In genomic region chr2:49832555-49832954, GRCh38 we compare ENCODE assay signal across 23 cellular contexts.
A peak's percentile ranks its signal among the peaks of the same experiment; 100 is the strongest.
DNase-seq lines count a peak whose midpoint lies in the region; ATAC-seq and TF ChIP-seq lines count a peak whose summit lies in the region.
"Had no signal": no experiment of that assay in that cellular context is flagged by ENCODE, and none has a peak within 500 bp of the region (broad histone marks: within the 10 kb centered on the region; RNA-seq: fewer than 3 reads in every experiment).

No MANE protein-coding gene starts in this region.

- peaks cover 0 to 8% (median 0%) of the 10 kb centered on the region in 9 donors for H3K4me1 ChIP-seq in heart right ventricle
- H3K4me1 ChIP-seq: BE2C, SJSA1 had no signal

- H3K4me3 Mint-ChIP-seq in immature natural killer cell: peak overlapping the region in 1 of 5 donors; percentile 52
- no peak overlapping the region for H3K4me3 Mint-ChIP-seq in activated T-cell treated with anti-CD3 and anti-CD28 coated beads, Interleukin-2, amount 50 U/mL, for 4 hours
- H3K4me3 Mint-ChIP-seq: CD4-positive, CD25-positive, alpha-beta regulatory T cell; GM23338; H9 had no signal

- peak overlapping the region in 5 of 10 donors; percentile 36 to 64 (median 47) for H3K27ac ChIP-seq in heart right ventricle
- H3K27ac ChIP-seq: 22Rv1, SJSA1 had no signal

- intact Hi-C loops in Right ventricle myocardium inferior (cut with DNase I): no loop called here
- intact Hi-C loops in cardiac septum (cut with DNase I): loop anchor here (2.0 kb wide), 1 partner anchor 20 kb away; no protein-coding TSS in a partner anchor
- intact Hi-C loops in heart right ventricle (cut with DNase I): loop anchor here in 2 of 10 donors (1.0 to 2.0 kb wide), 2 partner anchors 19 to 20 kb away; no protein-coding TSS in a partner anchor

- in situ Hi-C loops in G401 (cut with HindIII; ENCODE audit: low sequenced_read_pairs): no loop called here

- H3K9me3 ChIP-seq in heart right ventricle: no peaks in the 10 kb centered on the region
- H3K9me3 ChIP-seq: BE2C had no signal

- H3K4me1 Mint-ChIP-seq in immature natural killer cell: peaks cover 3 to 31% of the 10 kb centered on the region in 2 donors
- H3K4me1 Mint-ChIP-seq in activated T-cell treated with anti-CD3 and anti-CD28 coated beads, Interleukin-2, amount 50 U/mL, for 4 hours (ENCODE audit: low read depth): no peaks in the 10 kb centered on the region
- H3K4me1 Mint-ChIP-seq: CD4-positive, CD25-positive, alpha-beta regulatory T cell had no signal

- H3K36me3 ChIP-seq in heart right ventricle: no peaks in the 10 kb centered on the region
- H3K36me3 ChIP-seq: BE2C, SJSA1 had no signal

- H3K36me3 Mint-ChIP-seq in immature natural killer cell: no peaks in the 10 kb centered on the region
- no peaks in the 10 kb centered on the region for H3K36me3 Mint-ChIP-seq in activated T-cell treated with anti-CD3 and anti-CD28 coated beads, Interleukin-2, amount 50 U/mL, for 4 hours (ENCODE audit: insufficient read depth)
- H3K36me3 Mint-ChIP-seq: CD4-positive, CD25-positive, alpha-beta regulatory T cell had no signal

- peak overlapping the region in 3 of 6 donors; percentile 39 to 75 (median 51) for H3K27ac Mint-ChIP-seq in immature natural killer cell
- H3K27ac Mint-ChIP-seq: CD4-positive, CD25-positive, alpha-beta regulatory T cell; GM23338 had no signal

- peaks cover 5 to 20% (median 6%) of the 10 kb centered on the region in 6 donors for H3K9me3 Mint-ChIP-seq in immature natural killer cell
- H3K9me3 Mint-ChIP-seq in activated T-cell treated with anti-CD3 and anti-CD28 coated beads, Interleukin-2, amount 50 U/mL, for 4 hours: peaks cover 5% of the 10 kb centered on the region
- H3K9me3 Mint-ChIP-seq: GM23338, H9 had no signal

- ATAC-seq in Right ventricle myocardium inferior: peak; percentile 95
- peak; percentile 75 to 96 (median 92) for ATAC-seq in heart right ventricle
- no peak for ATAC-seq in activated T-cell treated with anti-CD3 and anti-CD28 coated beads, Interleukin-2, amount 50 U/mL, for 4 hours
- ATAC-seq: GM23338, K562 had no signal

- no peak overlapping the region for H3K4me3 ChIP-seq in heart right ventricle
- H3K4me3 ChIP-seq: GM23338, K562, SJSA1 had no signal

- no peaks in the 10 kb centered on the region for H3K27me3 ChIP-seq in heart right ventricle
- H3K27me3 ChIP-seq: BE2C, SJSA1 had no signal

- DNase-seq in Right ventricle myocardium inferior (ENCODE audit: missing footprints): no peak
- DNase-seq in cardiac septum (ENCODE audit: low spot score): no peak
- peak in 1 of 2 donors; percentile 22 for DNase-seq in heart right ventricle
- peak; percentile 3 to 26 (median 24) for DNase-seq in immature natural killer cell
- no peak for DNase-seq in activated CD4-positive, alpha-beta T cell treated with anti-CD3 and anti-CD28 coated beads, Interleukin-2, amount 50 U/mL, for 48 hours
- DNase-seq in activated T-cell treated with anti-CD3 and anti-CD28 coated beads, Interleukin-2, amount 50 U/mL, for 4 hours: no peak
- no peak for DNase-seq in G401 (ENCODE audit: low spot score)
- no peak for DNase-seq in HK-2 (ENCODE audit: unreplicated experiment)
- DNase-seq: BE2C; CD4-positive, CD25-positive, alpha-beta regulatory T cell; DMS53; GF-D8; H9; Kasumi-1; NCI-H1092 treated with DMSO at 0.1 percent for 48 hours; NCI-H1436; NCI-H187 treated with DMSO at 0.1 percent for 48 hours; NCI-H345; NCI-H748 treated with DMSO at 0.1 percent for 48 hours had no signal

- H3K27me3 Mint-ChIP-seq in immature natural killer cell (ENCODE audit: low read depth in 3 of 3): peaks cover 0 to 2% (median 0%) of the 10 kb centered on the region in 3 donors
- H3K27me3 Mint-ChIP-seq in activated T-cell treated with anti-CD3 and anti-CD28 coated beads, Interleukin-2, amount 50 U/mL, for 4 hours (ENCODE audit: low read depth): no peaks in the 10 kb centered on the region

- no peak for TF ChIP-seq CTCF in heart right ventricle (IDR thresholded peaks at IDR 0.05)

- WGBS in heart right ventricle, 2 donors: 10 to 39% methylated on average over 3 of the region's 3 CpGs

Comparison
In these comparisons a context has a peak if more than half of its experiments do, and no peak if none do; other contexts are left out.
1. ATAC-seq: peak in Right ventricle myocardium inferior (single experiment) and heart right ventricle (8 of 8); none in activated T-cell treated with anti-CD3 and anti-CD28 coated beads, Interleukin-2, amount 50 U/mL, for 4 hours (0 of 2).
2. DNase-seq: peak in immature natural killer cell (3 of 3); none in Right ventricle myocardium inferior (single experiment), cardiac septum (single experiment), activated CD4-positive, alpha-beta T cell treated with anti-CD3 and anti-CD28 coated beads, Interleukin-2, amount 50 U/mL, for 48 hours (0 of 2), activated T-cell treated with anti-CD3 and anti-CD28 coated beads, Interleukin-2, amount 50 U/mL, for 4 hours (single experiment), G401 (single experiment) and HK-2 (single experiment).